ENCODE assay signal across 18 cellular contexts in genomic region chr17:81135503-81136283, GRCh38. TPM values are rescaled to one million over a fixed set of nuclear protein-coding genes. Genes with fewer than 3 reads are reported as not detected.
DNase-seq lines count a peak whose midpoint lies in the region; TF ChIP-seq lines count a peak whose summit lies in the region.
"Had no signal": no experiment of that assay in that cellular context is flagged by ENCODE, and none has a peak within 500 bp of the region (broad histone marks: within the 10 kb centered on the region; RNA-seq: fewer than 3 reads in every experiment).

No MANE protein-coding gene starts in this region.

- H3K4me3 Mint-ChIP-seq in Calu3 (ENCODE audit: low read depth, unreplicated experiment), result no peak overlapping the region
- H3K4me3 Mint-ChIP-seq: activated CD4-positive, alpha-beta T cell treated with anti-CD3 and anti-CD28 coated beads, Interleukin-2, amount 10 ng/mL, durations not matched to agents 24 days and 14 days; memory B cell; stimulated activated naive CD8-positive, alpha-beta T cell treated with anti-CD3 and anti-CD28 coated beads, Interleukin-15, Interleukin-2, amounts not matched to agents 100 ng/mL and 50 ng/mL, for 24 hours; T-cell had no signal

- no peak overlapping the region for H3K27ac Mint-ChIP-seq in Calu3 (ENCODE audit: unreplicated experiment)
- H3K27ac Mint-ChIP-seq: activated CD4-positive, alpha-beta T cell treated with anti-CD3 and anti-CD28 coated beads, Interleukin-2, amount 10 ng/mL, durations not matched to agents 24 days and 14 days; memory B cell; stimulated activated naive CD8-positive, alpha-beta T cell treated with anti-CD3 and anti-CD28 coated beads, Interleukin-15, Interleukin-2, amounts not matched to agents 100 ng/mL and 50 ng/mL, for 24 hours; T-cell had no signal

- peaks cover 15% of the 10 kb centered on the region for H3K27me3 Mint-ChIP-seq in Calu3 (ENCODE audit: unreplicated experiment)
- H3K27me3 Mint-ChIP-seq: activated CD4-positive, alpha-beta T cell treated with anti-CD3 and anti-CD28 coated beads, Interleukin-2, amount 10 ng/mL, durations not matched to agents 24 days and 14 days; memory B cell; stimulated activated naive CD8-positive, alpha-beta T cell treated with anti-CD3 and anti-CD28 coated beads, Interleukin-15, Interleukin-2, amounts not matched to agents 100 ng/mL and 50 ng/mL, for 24 hours had no signal

- intact Hi-C loops in Calu3 (cut with micrococcal nuclease; ENCODE audit: unreplicated experiment), result no loop called here

- TF ChIP-seq CTCF in Calu3 (IDR thresholded peaks at IDR 0.05; ENCODE audit: unreplicated experiment), result no peak

- H3K4me1 Mint-ChIP-seq in Calu3 (ENCODE audit: low read depth, unreplicated experiment), result no peaks in the 10 kb centered on the region
- H3K4me1 Mint-ChIP-seq: activated CD4-positive, alpha-beta T cell treated with anti-CD3 and anti-CD28 coated beads, Interleukin-2, amount 10 ng/mL, durations not matched to agents 24 days and 14 days; memory B cell; T-cell had no signal

- peaks cover 14% of the 10 kb centered on the region for H3K36me3 Mint-ChIP-seq in Calu3 (ENCODE audit: insufficient read depth, unreplicated experiment)
- H3K36me3 Mint-ChIP-seq: memory B cell, T-cell had no signal

- H3K9me3 Mint-ChIP-seq in Calu3 (ENCODE audit: low read depth, unreplicated experiment), result no peaks in the 10 kb centered on the region
- H3K9me3 Mint-ChIP-seq: memory B cell, T-cell had no signal

- BruUV-seq in Calu3 (replicated peaks; lab: Mats Ljungman, UMichigan), result no TSS peak

- DNase-seq in Calu3, result peak; percentile 33
- DNase-seq in NCI-H1436 treated with DMSO at 0.1 percent for 48 hours (lab: John Stamatoyannopoulos, UW), result peak; percentile 74
- peak; percentile 17 for DNase-seq in SW480 (ENCODE audit: low spot score)
- peak; percentile 40 for DNase-seq in midbrain (lab: John Stamatoyannopoulos, UW)
- no peak for DNase-seq in putamen (ENCODE audit: low spot score)
- DNase-seq in activated naive CD4-positive, alpha-beta T cell (lab: John Stamatoyannopoulos, UW), result no peak
- no peak for DNase-seq in COLO829 (ENCODE audit: low spot score)
- DNase-seq in LoVo (ENCODE audit: low spot score), result no peak
- DNase-seq: activated CD4-positive, alpha-beta T cell treated with anti-CD3 and anti-CD28 coated beads, Interleukin-2, amount 10 ng/mL, durations not matched to agents 24 days and 14 days; activated effector memory CD4-positive, alpha-beta T cell treated with anti-CD3 and anti-CD28 coated beads, Interleukin-2, amount 50 U/mL, for 16 hours; stimulated activated CD4-positive, alpha-beta T cell treated with anti-CD3 and anti-CD28 coated beads, Interleukin-4, amount 100 ng/mL, for 1 hour; T-cell had no signal

- CTCF ChIA-PET in Calu3 (lab: Charles Lee), result no interaction called here

RNA-seq across cellular contexts. Expression of gene PVALEF, which starts 29.6 kb away (rescaled TPM):
- not detected in 2 replicates for total RNA-seq in Calu3 (2022)
- total RNA-seq: activated CD4-positive, alpha-beta T cell treated with anti-CD3 and anti-CD28 coated beads, Interleukin-2, amount 10 ng/mL, durations not matched to agents 24 days and 14 days; bronchial epithelial cell; hepatocyte; OCI-LY7; pulmonary artery endothelial cell; T-cell had no signal

RNA-seq across cellular contexts. Expression of gene AATK, which starts 30.3 kb away (rescaled TPM):
- 0.71 TPM in 1 of 2 replicates, not detected in the other for total RNA-seq in Calu3 (2022)

Comparison
In these comparisons a context has a peak if more than half of its experiments do, and no peak if none do; other contexts are left out.
1. DNase-seq: peak in Calu3 (single experiment), NCI-H1436 treated with DMSO at 0.1 percent for 48 hours (single experiment), SW480 (single experiment) and midbrain (single experiment); none in putamen (single experiment), activated naive CD4-positive, alpha-beta T cell (0 of 4), COLO829 (single experiment) and LoVo (single experiment).